Comparison of ENCODE assay signal across 12 cellular contexts in the genomic region with DNA sequence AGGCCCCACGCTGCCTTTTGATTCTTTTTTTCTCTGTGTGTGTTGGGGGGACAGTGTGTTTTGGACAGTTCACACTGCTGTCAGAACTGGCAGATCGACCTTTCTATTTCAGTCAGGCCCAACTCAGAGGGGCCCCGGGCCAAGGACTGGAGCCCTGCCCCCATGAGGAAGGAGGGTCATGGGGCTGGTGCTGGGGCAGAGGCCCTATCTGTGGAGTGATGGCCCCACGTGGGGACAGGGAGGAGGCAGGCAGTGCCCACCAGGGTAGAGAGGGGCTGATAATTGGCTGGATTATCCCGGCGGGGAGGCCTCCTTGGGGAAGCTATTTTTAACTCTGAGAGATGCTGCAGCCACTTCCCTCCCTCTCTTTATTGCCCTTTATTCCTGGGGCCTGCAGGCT. TPM values are rescaled to one million over a fixed set of nuclear protein-coding genes. Genes with fewer than 3 reads are reported as not detected.
DNase-seq lines count a peak whose midpoint lies in the region; ATAC-seq and TF ChIP-seq lines count a peak whose summit lies in the region.
"Had no signal": no experiment of that assay in that cellular context is flagged by ENCODE, and none has a peak within 500 bp of the region (broad histone marks: within the 10 kb centered on the region; RNA-seq: fewer than 3 reads in every experiment).

No MANE protein-coding gene starts in this region.

- H3K4me3 ChIP-seq in BLaER1: peak overlapping the region; percentile 36
- H3K4me3 ChIP-seq in Caco-2 (ENCODE audit: low read depth, low read length): no peak overlapping the region
- H3K4me3 ChIP-seq in transverse colon: no peak overlapping the region
- H3K4me3 ChIP-seq: tibial artery had no signal

- intact Hi-C loops in Caco-2 (cut with micrococcal nuclease; ENCODE audit: unreplicated experiment): loop anchor here (10.0 kb wide), 1 partner anchor 86 kb away; the partner anchor contains the start of gene MAP2K3
- intact Hi-C loops in transverse colon (cut with DNase I; ENCODE audit: low total_unique reads): no loop called here

- peaks cover 97% of the 10 kb centered on the region for H3K4me1 ChIP-seq in BLaER1
- no peaks in the 10 kb centered on the region for H3K4me1 ChIP-seq in Caco-2
- peaks cover 0 to 3% (median 0%) of the 10 kb centered on the region in 4 donors for H3K4me1 ChIP-seq in transverse colon

- no peak overlapping the region for H3K4me3 Mint-ChIP-seq in Caco-2 (ENCODE audit: unreplicated experiment)
- H3K4me3 Mint-ChIP-seq: activated CD8-positive, alpha-beta T cell treated with anti-CD3 and anti-CD28 coated beads, Interleukin-2, amount 10 ng/mL, durations not matched to agents 7 days and 5 days had no signal

- no peak overlapping the region for H3K27ac Mint-ChIP-seq in Caco-2 (ENCODE audit: unreplicated experiment)
- H3K27ac Mint-ChIP-seq: activated CD8-positive, alpha-beta T cell treated with anti-CD3 and anti-CD28 coated beads, Interleukin-2, amount 10 ng/mL, durations not matched to agents 7 days and 5 days had no signal

- no peaks in the 10 kb centered on the region for H3K4me1 Mint-ChIP-seq in Caco-2 (ENCODE audit: low read depth, unreplicated experiment)

- H3K4me2 ChIP-seq in BLaER1: peak overlapping the region; percentile 96

- CTCF ChIA-PET in Caco-2 (lab: Charles Lee): no interaction called here

- peak overlapping the region; percentile 92 for H3K27ac ChIP-seq in BLaER1
- H3K27ac ChIP-seq in transverse colon: no peak overlapping the region
- H3K27ac ChIP-seq: tibial artery had no signal

- no peak for ATAC-seq in GM18873 (IDR thresholded peaks at IDR 0.05; ENCODE audit: low FRiP score, unreplicated experiment)
- ATAC-seq: activated CD8-positive, alpha-beta T cell treated with anti-CD3 and anti-CD28 coated beads, Interleukin-2, amount 10 ng/mL, durations not matched to agents 7 days and 5 days had no signal

- H3K27me3 ChIP-seq in BLaER1: no peaks in the 10 kb centered on the region
- no peaks in the 10 kb centered on the region for H3K27me3 ChIP-seq in Caco-2 (replicated peaks; ENCODE audit: control insufficient read depth, insufficient read depth, low read length)
- peaks cover 8% of the 10 kb centered on the region for H3K27me3 ChIP-seq in transverse colon

- H3K36me3 ChIP-seq in BLaER1 (no peaks in the 10 kb centered on the region), Caco-2 (ENCODE audit: control insufficient read depth, insufficient read depth, low read length) (no peaks in the 10 kb centered on the region), transverse colon (no peaks in the 10 kb centered on the region)
- H3K36me3 ChIP-seq: tibial artery had no signal

- TF ChIP-seq EP300 in transverse colon (IDR thresholded peaks at IDR 0.05; ENCODE audit: low read depth): no peak

- H3K9me3 ChIP-seq in BLaER1 (no peaks in the 10 kb centered on the region), Caco-2 (no peaks in the 10 kb centered on the region), transverse colon (no peaks in the 10 kb centered on the region)
- H3K9me3 ChIP-seq: tibial artery had no signal

- no peak for TF ChIP-seq POLR2A in transverse colon (IDR thresholded peaks at IDR 0.05)

- H4K20me1 ChIP-seq in BLaER1: no peaks in the 10 kb centered on the region

- in situ Hi-C loops in ACHN (cut with HindIII; ENCODE audit: low pct_ligation_motif_present, low pct_unique_long_range_greater_than_20kb, low sequenced_read_pairs): no loop called here
- in situ Hi-C loops in transverse colon (cut with MboI; ENCODE audit: low pct_ligation_motif_present in 1 of 4, low pct_unique_long_range_greater_than_20kb in 1 of 4, low sequenced_read_pairs in 3 of 4): no loop called here

- peak overlapping the region; percentile 73 for H3K9ac ChIP-seq in BLaER1

- WGBS in transverse colon (ENCODE audit: low coverage in 1 of 2), 2 donors: 26 to 73% methylated on average over 2 to 6 of the region's 6 CpGs

- no peaks in the 10 kb centered on the region for H3K36me3 Mint-ChIP-seq in Caco-2 (ENCODE audit: insufficient read depth, unreplicated experiment)

- no TSS peak for BruUV-seq in Caco-2 (replicated peaks; lab: Mats Ljungman, UMichigan)

- POLR2A ChIA-PET in Caco-2 (lab: Charles Lee): no interaction called here

- H3K27me3 Mint-ChIP-seq in Caco-2 (ENCODE audit: insufficient read depth, unreplicated experiment): peaks cover 8% of the 10 kb centered on the region

- DNase-seq in NCI-H524 treated with DMSO at 0.1 percent for 48 hours (lab: John Stamatoyannopoulos, UW) (peak; percentile 53), foreskin melanocyte (peak; percentile 86), myocyte (ENCODE audit: low read depth) (peak; percentile 48), Caco-2 (no peak), ACHN (no peak), transverse colon (no peak)
- DNase-seq: activated CD8-positive, alpha-beta T cell treated with anti-CD3 and anti-CD28 coated beads, Interleukin-2, amount 10 ng/mL, durations not matched to agents 7 days and 5 days; NCI-H1092 treated with DMSO at 0.1 percent for 48 hours; stimulated activated CD4-positive, alpha-beta T cell treated with anti-CD3 and anti-CD28 coated beads, Interleukin-15, amount 100 ng/mL, for 24 hours; tibial artery had no signal

- H3K9me3 Mint-ChIP-seq in Caco-2 (ENCODE audit: unreplicated experiment): no peaks in the 10 kb centered on the region

- TF ChIP-seq CTCF in Caco-2 (IDR thresholded peaks at IDR 0.05; ENCODE audit: insufficient read depth in 1 of 2, low read depth in 1 of 2, low read length in 1 of 2, severe bottlenecking in 1 of 2, unreplicated experiment in 1 of 2) (no peak), transverse colon (IDR thresholded peaks at IDR 0.05) (no peak)

RNA-seq across cellular contexts. Expression of gene KCNJ12, which starts 5.7 kb away (rescaled TPM):
- total RNA-seq in myocyte (14.6 and 15.4 TPM in 2 replicates), Caco-2 (2022) (0.07 and 0.14 TPM in 2 replicates), transverse colon (1 to 10 TPM; 1.1 to 2.5 (median 2.3) TPM)
- polyA plus RNA-seq in myocyte (2012): 3.7 TPM
- total RNA-seq: activated CD8-positive, alpha-beta T cell treated with anti-CD3 and anti-CD28 coated beads, Interleukin-2, amount 10 ng/mL, durations not matched to agents 7 days and 5 days had no signal

Comparison
In these comparisons a context has a peak if more than half of its experiments do, and no peak if none do; other contexts are left out.
1. DNase-seq: peak in NCI-H524 treated with DMSO at 0.1 percent for 48 hours (single experiment), foreskin melanocyte (single experiment) and myocyte (single experiment); none in Caco-2 (0 of 2), ACHN (single experiment) and transverse colon (single experiment).